Comparison of ENCODE assay signal across 1 cellular context in genomic region chr10:28715757-28716156, GRCh38.
TF ChIP-seq lines count a peak whose summit lies in the region.

No MANE protein-coding gene starts in this region.

TF ChIP-seq in HepG2, 621 proteins besides CTCF, POLR2A, EP300 and RAD21 (continued from another document):
- TF ChIP-seq ARID5B (CRISPR knock-in tag; IDR thresholded peaks at IDR 0.05) (peak; percentile 53; the same call in 1 of the 2 replicates), ZSCAN20 (CRISPR knock-in tag; IDR thresholded peaks at IDR 0.05; ENCODE audit: borderline replicate concordance) (no peak), PHF20 (CRISPR knock-in tag; IDR thresholded peaks at IDR 0.05) (no peak), ZNF772 (CRISPR knock-in tag; IDR thresholded peaks at IDR 0.05) (no peak), HNF4G (IDR thresholded peaks at IDR 0.05; ENCODE audit: borderline replicate concordance, low read depth, low read length) (no peak), HNF4G (CRISPR knock-in tag; IDR thresholded peaks at IDR 0.05; ENCODE audit: borderline replicate concordance, low read depth) (no peak), NR2C2 (CRISPR knock-in tag; IDR thresholded peaks at IDR 0.05; ENCODE audit: borderline replicate concordance) (peak; percentile 41; the same call in 1 of the 2 replicates), RXRB (CRISPR knock-in tag; IDR thresholded peaks at IDR 0.05; ENCODE audit: borderline replicate concordance) (0 out of 2 replicates have a peak, but pooled peaks have one; percentile 20), HMG20A (CRISPR knock-in tag; IDR thresholded peaks at IDR 0.05; ENCODE audit: borderline replicate concordance) (peak; percentile 21; the same call in 1 of the 2 replicates), ZNF746 (CRISPR knock-in tag; IDR thresholded peaks at IDR 0.05) (no peak), SAFB2 (CRISPR knock-in tag; IDR thresholded peaks at IDR 0.05; ENCODE audit: borderline replicate concordance, low read depth) (no peak), HMGA1 (CRISPR knock-in tag; conservative IDR thresholded peaks at IDR 0.05) (no peak), ZNF614 (CRISPR knock-in tag; IDR thresholded peaks at IDR 0.05; ENCODE audit: borderline replicate concordance) (no peak), E2F1 (CRISPR knock-in tag; IDR thresholded peaks at IDR 0.05) (no peak), FOSL2 (CRISPR knock-in tag; IDR thresholded peaks at IDR 0.05) (peak; percentile 25; the same call in 1 of the 2 replicates), ZNF329 (CRISPR knock-in tag; IDR thresholded peaks at IDR 0.05; ENCODE audit: low read depth) (no peak), ZNF18 (CRISPR knock-in tag; IDR thresholded peaks at IDR 0.05; ENCODE audit: insufficient replicate concordance) (no peak), ZNF644 (CRISPR knock-in tag; IDR thresholded peaks at IDR 0.05; ENCODE audit: low read depth) (0 out of 2 replicates have a peak, but pooled peaks have one; percentile 59), HNF4A (CRISPR knock-in tag; IDR thresholded peaks at IDR 0.05) (peak; percentile 53), ZFP36L1 (CRISPR knock-in tag; IDR thresholded peaks at IDR 0.05) (no peak), ZNF768 (CRISPR knock-in tag; IDR thresholded peaks at IDR 0.05) (no peak), SSRP1 (CRISPR knock-in tag; IDR thresholded peaks at IDR 0.05) (no peak), ZNF850 (CRISPR knock-in tag; conservative IDR thresholded peaks at IDR 0.05) (no peak), KDM2A (CRISPR knock-in tag; IDR thresholded peaks at IDR 0.05; ENCODE audit: borderline replicate concordance, low read depth) (no peak), CEBPG (CRISPR knock-in tag; IDR thresholded peaks at IDR 0.05) (peak; percentile 79), MLXIP (CRISPR knock-in tag; IDR thresholded peaks at IDR 0.05; ENCODE audit: borderline replicate concordance) (no peak), FOXA3 (CRISPR knock-in tag; IDR thresholded peaks at IDR 0.05) (no peak)
